ENCODE assay signal across 8 cellular contexts in the genomic region with DNA sequence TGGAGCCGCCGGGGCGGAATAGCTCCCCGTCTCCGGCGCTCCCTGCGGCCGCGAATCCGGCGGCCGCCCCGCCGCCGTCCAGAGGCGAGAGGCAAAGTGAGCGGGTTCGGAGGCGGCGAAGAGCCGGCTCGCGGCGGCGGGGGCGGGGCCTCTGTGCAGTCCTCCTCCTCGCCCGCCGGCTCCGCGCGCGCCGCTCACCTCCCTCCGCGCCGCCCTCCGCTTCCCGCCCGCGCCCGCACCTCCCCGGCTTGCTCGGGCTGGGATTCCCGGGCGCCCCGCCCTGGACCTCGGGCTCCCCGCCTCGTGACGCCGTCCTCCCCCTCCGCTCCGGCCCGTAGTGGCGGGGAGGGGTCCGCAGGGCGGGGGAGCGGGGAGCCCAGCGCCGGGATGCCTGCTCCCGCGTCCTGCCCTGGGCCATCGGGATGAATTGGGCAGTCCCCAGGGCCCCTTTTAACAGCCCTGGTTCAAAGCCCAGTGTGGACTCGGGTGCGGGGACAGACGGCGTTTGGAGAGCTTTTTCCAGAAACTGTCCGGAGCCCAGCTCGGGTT. TPM values are rescaled to one million over a fixed set of nuclear protein-coding genes. Genes with fewer than 3 reads are reported as not detected.
DNase-seq lines count a peak whose midpoint lies in the region; ATAC-seq and TF ChIP-seq lines count a peak whose summit lies in the region.

A gene with protein sequence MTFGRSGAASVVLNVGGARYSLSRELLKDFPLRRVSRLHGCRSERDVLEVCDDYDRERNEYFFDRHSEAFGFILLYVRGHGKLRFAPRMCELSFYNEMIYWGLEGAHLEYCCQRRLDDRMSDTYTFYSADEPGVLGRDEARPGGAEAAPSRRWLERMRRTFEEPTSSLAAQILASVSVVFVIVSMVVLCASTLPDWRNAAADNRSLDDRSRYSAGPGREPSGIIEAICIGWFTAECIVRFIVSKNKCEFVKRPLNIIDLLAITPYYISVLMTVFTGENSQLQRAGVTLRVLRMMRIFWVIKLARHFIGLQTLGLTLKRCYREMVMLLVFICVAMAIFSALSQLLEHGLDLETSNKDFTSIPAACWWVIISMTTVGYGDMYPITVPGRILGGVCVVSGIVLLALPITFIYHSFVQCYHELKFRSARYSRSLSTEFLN (minus strand): TSS at position 98 of the 549 bp plus-strand sequence. CDS start 481 bp downstream, outside the sequence.

- H3K36me3 ChIP-seq in KMS-11 (ENCODE audit: insufficient read depth) (no peaks in the 10 kb centered on the region), SK-N-MC (ENCODE audit: insufficient read depth, low read length) (no peaks in the 10 kb centered on the region)

- H2AFZ ChIP-seq in KMS-11 (ENCODE audit: low read depth), result peak within 1 kb of the TSS; percentile 96

- no peaks in the 10 kb centered on the region for H3K27me3 ChIP-seq in KMS-11 (ENCODE audit: insufficient read depth, low read depth)

- intact Hi-C loops in left cardiac atrium (cut with DNase I), result loop anchor here in 1 of 2 donors (2.0 kb wide), 1 partner anchor 169 kb away; no protein-coding TSS in a partner anchor

- peak within 1 kb of the TSS; percentile 76 for H3K27ac Mint-ChIP-seq in activated naive CD4-positive, alpha-beta T cell treated with anti-CD3 and anti-CD28 coated beads, Interleukin-2, amount 50 U/mL, for 24 hours

- H3K4me1 ChIP-seq in KMS-11 (ENCODE audit: low read depth, poor library complexity, severe bottlenecking), result peaks cover 7% of the 10 kb centered on the region

- ATAC-seq in GM19467 (IDR thresholded peaks at IDR 0.05; ENCODE audit: unreplicated experiment), result peak; percentile 48
- ATAC-seq in left cardiac atrium, result peak; percentile 86 to 94
- ATAC-seq in GM18873 (IDR thresholded peaks at IDR 0.05; ENCODE audit: low FRiP score, unreplicated experiment), result no peak

- H3K9ac ChIP-seq in KMS-11, result peak within 1 kb of the TSS; percentile 75
- H3K9ac ChIP-seq in SK-N-MC (ENCODE audit: insufficient read length), result peak within 1 kb of the TSS; percentile 74

- no peaks in the 10 kb centered on the region for H4K20me1 ChIP-seq in KMS-11 (ENCODE audit: insufficient read depth)

- H3K4me1 Mint-ChIP-seq in activated naive CD4-positive, alpha-beta T cell treated with anti-CD3 and anti-CD28 coated beads, Interleukin-2, amount 50 U/mL, for 24 hours, result peaks cover 11% of the 10 kb centered on the region

- peak within 1 kb of the TSS; percentile 94 for H3K4me3 Mint-ChIP-seq in activated naive CD4-positive, alpha-beta T cell treated with anti-CD3 and anti-CD28 coated beads, Interleukin-2, amount 50 U/mL, for 24 hours

- peaks cover 1% of the 10 kb centered on the region for H3K27me3 Mint-ChIP-seq in activated naive CD4-positive, alpha-beta T cell treated with anti-CD3 and anti-CD28 coated beads, Interleukin-2, amount 50 U/mL, for 24 hours

- H3K4me3 ChIP-seq in KMS-11 (IDR thresholded peaks at IDR 0.05; ENCODE audit: insufficient read depth, low read depth, low read length) (peak within 1 kb of the TSS; percentile 93), SK-N-MC (peak within 1 kb of the TSS; percentile 95), retinal pigment epithelial cell (ENCODE audit: low read length) (peak within 1 kb of the TSS; percentile 55)

- H3K27ac ChIP-seq in C4-2B, result peak within 1 kb of the TSS; percentile 76
- H3K27ac ChIP-seq in KMS-11, result peak within 1 kb of the TSS; percentile 57
- no peak within 1 kb of the TSS for H3K27ac ChIP-seq in SK-N-MC

- H3K79me2 ChIP-seq in KMS-11 (ENCODE audit: insufficient read depth, low read depth), result no peaks in the 10 kb centered on the region

- DNase-seq in SK-N-MC (ENCODE audit: low read depth, low spot score), result no peak
- peak; percentile 61 for DNase-seq in left cardiac atrium
- DNase-seq in retinal pigment epithelial cell (ENCODE audit: low read depth), result no peak

- H3K4me2 ChIP-seq in KMS-11, result peak within 1 kb of the TSS; percentile 67

- H3K9me3 Mint-ChIP-seq in activated naive CD4-positive, alpha-beta T cell treated with anti-CD3 and anti-CD28 coated beads, Interleukin-2, amount 50 U/mL, for 24 hours, result no peaks in the 10 kb centered on the region

- TF ChIP-seq CTCF in C4-2B (conservative IDR thresholded peaks at IDR 0.05), result no peak
- no peak for TF ChIP-seq CTCF in KMS-11 (conservative IDR thresholded peaks at IDR 0.05; ENCODE audit: low read depth, low read length)
- TF ChIP-seq CTCF in retinal pigment epithelial cell (conservative IDR thresholded peaks at IDR 0.05; ENCODE audit: low read depth, low read length), result no peak

- peaks cover 2% of the 10 kb centered on the region for H3K36me3 Mint-ChIP-seq in activated naive CD4-positive, alpha-beta T cell treated with anti-CD3 and anti-CD28 coated beads, Interleukin-2, amount 50 U/mL, for 24 hours

- H3K9me3 ChIP-seq in SK-N-MC (ENCODE audit: low read depth, low read length), result no peaks in the 10 kb centered on the region

RNA-seq across cellular contexts. Expression of the gene that starts here (rescaled TPM):
- total RNA-seq in left cardiac atrium, result not detected

Comparison
In these comparisons a context has a peak if more than half of its experiments do, and no peak if none do; other contexts are left out.
1. Peak in DNase-seq and ATAC-seq in left cardiac atrium; RNA of the gene not detected or under 1 TPM.